ENCODE assay signal across 14 cellular contexts in genomic region chr2:30462131-30462857, GRCh38.
"Had no signal": no experiment of that assay in that cellular context is flagged by ENCODE, and none has a peak within 500 bp of the region (broad histone marks: within the 10 kb centered on the region; RNA-seq: fewer than 3 reads in every experiment).

No MANE protein-coding gene starts in this region.

- H3K27ac ChIP-seq: esophagus muscularis mucosa, ovary, tibial artery, uterus, WERI-Rb-1 had no signal

- DNase-seq: activated CD4-positive, alpha-beta T cell treated with anti-CD3 and anti-CD28 coated beads, Interleukin-2, amount 10 ng/mL, durations not matched to agents 24 days and 14 days; activated CD8-positive, alpha-beta memory T cell treated with anti-CD3 and anti-CD28 coated beads, Interleukin-2, amount 50 U/mL, for 48 hours; caudate nucleus; hypothalamus; kidney; ovary; stimulated activated CD4-positive, alpha-beta T cell treated with anti-CD3 and anti-CD28 coated beads, Interleukin-1b, Interleukin-23, amount 100 ng/mL, for 48 hours; T-helper 17 cell; tibial artery; uterus; WERI-Rb-1 had no signal

- H3K4me3 Mint-ChIP-seq: activated CD4-positive, alpha-beta T cell treated with anti-CD3 and anti-CD28 coated beads, Interleukin-2, amount 10 ng/mL, durations not matched to agents 24 days and 14 days; activated T-helper 1 cell treated with anti-CD3 and anti-CD28 coated beads, Interleukin-12 subunit alpha, Interleukin-12 subunit beta, Interleukin-2, Interleukin-4 antibody, amounts not matched to agents 30 ng/mL and 10 ng/mL and 1 ng/mL, durations not matched to agents 14 hours and 24 hours and 36 hours; neural crest cell; T-helper 17 cell had no signal

- H3K9me3 Mint-ChIP-seq: activated CD4-positive, alpha-beta T cell treated with anti-CD3 and anti-CD28 coated beads, Interleukin-2, amount 10 ng/mL, durations not matched to agents 24 days and 14 days; activated T-helper 1 cell treated with anti-CD3 and anti-CD28 coated beads, Interleukin-12 subunit alpha, Interleukin-12 subunit beta, Interleukin-2, Interleukin-4 antibody, amounts not matched to agents 30 ng/mL and 10 ng/mL and 1 ng/mL, durations not matched to agents 14 hours and 24 hours and 36 hours had no signal

- H3K4me3 ChIP-seq: esophagus muscularis mucosa, ovary, tibial artery, uterus had no signal

- ATAC-seq: T-helper 17 cell had no signal

- H3K4me1 ChIP-seq: uterus had no signal

- H3K27ac Mint-ChIP-seq: activated CD4-positive, alpha-beta T cell treated with anti-CD3 and anti-CD28 coated beads, Interleukin-2, amount 10 ng/mL, durations not matched to agents 24 days and 14 days; activated T-helper 1 cell treated with anti-CD3 and anti-CD28 coated beads, Interleukin-12 subunit alpha, Interleukin-12 subunit beta, Interleukin-2, Interleukin-4 antibody, amounts not matched to agents 30 ng/mL and 10 ng/mL and 1 ng/mL, durations not matched to agents 14 hours and 24 hours and 36 hours; T-helper 17 cell had no signal

- H3K27me3 ChIP-seq: esophagus muscularis mucosa, ovary, tibial artery, uterus had no signal

- H3K9me3 ChIP-seq: esophagus muscularis mucosa, ovary, tibial artery, uterus had no signal

- H3K36me3 ChIP-seq: esophagus muscularis mucosa, ovary, tibial artery, uterus, WERI-Rb-1 had no signal
